In genomic region chr10:110206988-110207804, GRCh38 we compare ENCODE assay signal across 8 cellular contexts. TPM values are rescaled to one million over a fixed set of nuclear protein-coding genes. Genes with fewer than 3 reads are reported as not detected.
A peak's percentile ranks its signal among the peaks of the same experiment; 100 is the strongest.
DNase-seq lines count a peak whose midpoint lies in the region; ATAC-seq and TF ChIP-seq lines count a peak whose summit lies in the region.

Gene MXI1 (plus strand): TSS chr10:110207605. CDS start chr10:110207809, 204 bp downstream.

- peak within 1 kb of the TSS; percentile 97 for H3K4me2 ChIP-seq in neural progenitor cell

- H3K27ac ChIP-seq in HL-60 (replicated peaks) (peak within 1 kb of the TSS; percentile 97), Peyer's patch (peak within 1 kb of the TSS; percentile 81 to 93 (median 86)), neural progenitor cell (no peak within 1 kb of the TSS)

- H3K4me3 Mint-ChIP-seq in activated naive CD8-positive, alpha-beta T cell treated with anti-CD3 and anti-CD28 coated beads, Interleukin-2, amount 50 U/mL, for 24 hours, result peak within 1 kb of the TSS; percentile 91
- H3K4me3 Mint-ChIP-seq in neural progenitor cell, result peak within 1 kb of the TSS; percentile 99

- H3K9me3 ChIP-seq in Peyer's patch (no peaks in the 10 kb centered on the region), neural progenitor cell (ENCODE audit: low read depth) (no peaks in the 10 kb centered on the region)

- peak; percentile 48 for ATAC-seq in GM21447 (IDR thresholded peaks at IDR 0.05; ENCODE audit: unreplicated experiment)
- peak; percentile 29 for ATAC-seq in activated naive CD8-positive, alpha-beta T cell treated with anti-CD3 and anti-CD28 coated beads, Interleukin-2, amount 50 U/mL, for 24 hours

- H3K4me1 Mint-ChIP-seq in activated naive CD8-positive, alpha-beta T cell treated with anti-CD3 and anti-CD28 coated beads, Interleukin-2, amount 50 U/mL, for 24 hours, result peaks cover 37% of the 10 kb centered on the region
- H3K4me1 Mint-ChIP-seq in neural progenitor cell, result peaks cover 34% of the 10 kb centered on the region

- TF ChIP-seq POLR2A in Peyer's patch (IDR thresholded peaks at IDR 0.05), result peak; percentile 91 to 95

- H3K4me1 ChIP-seq in Peyer's patch (peaks cover 3 to 16% (median 4%) of the 10 kb centered on the region in 4 donors), neural progenitor cell (peaks cover 25% of the 10 kb centered on the region)

- no peak within 1 kb of the TSS for H3K9ac ChIP-seq in neural progenitor cell

- no peaks in the 10 kb centered on the region for H3K36me3 Mint-ChIP-seq in activated naive CD8-positive, alpha-beta T cell treated with anti-CD3 and anti-CD28 coated beads, Interleukin-2, amount 50 U/mL, for 24 hours (ENCODE audit: low read depth)
- H3K36me3 Mint-ChIP-seq in neural progenitor cell, result no peaks in the 10 kb centered on the region

- peak within 1 kb of the TSS; percentile 64 for H3K4me3 ChIP-seq in HL-60 (replicated peaks; ENCODE audit: insufficient read depth, low read length)
- H3K4me3 ChIP-seq in Peyer's patch, result peak within 1 kb of the TSS; percentile 61 to 86 (median 72)
- H3K4me3 ChIP-seq in neural progenitor cell, result peak within 1 kb of the TSS; percentile 84

- peak; percentile 80 for DNase-seq in EH (ENCODE audit: low read depth)
- peak; percentile 87 to 92 for DNase-seq in HL-60 (ENCODE audit: low read depth in 1 of 2, low spot score in 1 of 2)
- peak; percentile 70 to 94 (median 85) for DNase-seq in Peyer's patch
- DNase-seq in activated naive CD8-positive, alpha-beta T cell treated with anti-CD3 and anti-CD28 coated beads, Interleukin-2, amount 50 U/mL, for 24 hours, result peak; percentile 54
- DNase-seq in glomerular visceral epithelial cell (ENCODE audit: extremely low spot score), result peak; percentile 78
- DNase-seq in neural progenitor cell (ENCODE audit: low spot score), result peak; percentile 88
- DNase-seq in cortex of kidney (lab: John Stamatoyannopoulos, UW), result no peak

- peak within 1 kb of the TSS; percentile 87 for H2AFZ ChIP-seq in neural progenitor cell (replicated peaks)

- peaks cover 22% of the 10 kb centered on the region for H4K20me1 ChIP-seq in neural progenitor cell (ENCODE audit: low read depth)

- H3K79me2 ChIP-seq in neural progenitor cell (ENCODE audit: low read depth), result no peaks in the 10 kb centered on the region

- H3K27me3 ChIP-seq in HL-60 (ENCODE audit: insufficient read depth, poor library complexity, severe bottlenecking), result no peaks in the 10 kb centered on the region
- no peaks in the 10 kb centered on the region for H3K27me3 ChIP-seq in Peyer's patch
- peaks cover 80% of the 10 kb centered on the region for H3K27me3 ChIP-seq in neural progenitor cell

- H3F3A ChIP-seq in neural progenitor cell (ENCODE audit: low read depth), result peaks cover 31% of the 10 kb centered on the region

- no peaks in the 10 kb centered on the region for H3K36me3 ChIP-seq in Peyer's patch
- no peaks in the 10 kb centered on the region for H3K36me3 ChIP-seq in neural progenitor cell

- peaks cover 33% of the 10 kb centered on the region for H3K27me3 Mint-ChIP-seq in activated naive CD8-positive, alpha-beta T cell treated with anti-CD3 and anti-CD28 coated beads, Interleukin-2, amount 50 U/mL, for 24 hours
- peaks cover 22% of the 10 kb centered on the region for H3K27me3 Mint-ChIP-seq in neural progenitor cell (ENCODE audit: insufficient read depth, low read depth)

- H3K27ac Mint-ChIP-seq in activated naive CD8-positive, alpha-beta T cell treated with anti-CD3 and anti-CD28 coated beads, Interleukin-2, amount 50 U/mL, for 24 hours, result peak within 1 kb of the TSS; percentile 73
- peak within 1 kb of the TSS; percentile 91 for H3K27ac Mint-ChIP-seq in neural progenitor cell

- H3K9me3 Mint-ChIP-seq in activated naive CD8-positive, alpha-beta T cell treated with anti-CD3 and anti-CD28 coated beads, Interleukin-2, amount 50 U/mL, for 24 hours, result no peaks in the 10 kb centered on the region
- no peaks in the 10 kb centered on the region for H3K9me3 Mint-ChIP-seq in neural progenitor cell

- TF ChIP-seq CTCF in HL-60 (IDR thresholded peaks at IDR 0.05; ENCODE audit: insufficient read depth, low read length) (no peak), Peyer's patch (IDR thresholded peaks at IDR 0.05) (peak in 1 of 6 experiments; percentile 13), neural progenitor cell (IDR thresholded peaks at IDR 0.05) (no peak)

RNA-seq across cellular contexts. Expression of gene MXI1, which starts in this region (rescaled TPM):
- total RNA-seq in Peyer's patch, result 10 to 100 TPM; 37.1 to 58.0 (median 47.8) TPM
- total RNA-seq in neural progenitor cell (ENCODE audit: low replicate concordance), result 18.2 and 23.5 TPM in 2 replicates
